In the genomic region with DNA sequence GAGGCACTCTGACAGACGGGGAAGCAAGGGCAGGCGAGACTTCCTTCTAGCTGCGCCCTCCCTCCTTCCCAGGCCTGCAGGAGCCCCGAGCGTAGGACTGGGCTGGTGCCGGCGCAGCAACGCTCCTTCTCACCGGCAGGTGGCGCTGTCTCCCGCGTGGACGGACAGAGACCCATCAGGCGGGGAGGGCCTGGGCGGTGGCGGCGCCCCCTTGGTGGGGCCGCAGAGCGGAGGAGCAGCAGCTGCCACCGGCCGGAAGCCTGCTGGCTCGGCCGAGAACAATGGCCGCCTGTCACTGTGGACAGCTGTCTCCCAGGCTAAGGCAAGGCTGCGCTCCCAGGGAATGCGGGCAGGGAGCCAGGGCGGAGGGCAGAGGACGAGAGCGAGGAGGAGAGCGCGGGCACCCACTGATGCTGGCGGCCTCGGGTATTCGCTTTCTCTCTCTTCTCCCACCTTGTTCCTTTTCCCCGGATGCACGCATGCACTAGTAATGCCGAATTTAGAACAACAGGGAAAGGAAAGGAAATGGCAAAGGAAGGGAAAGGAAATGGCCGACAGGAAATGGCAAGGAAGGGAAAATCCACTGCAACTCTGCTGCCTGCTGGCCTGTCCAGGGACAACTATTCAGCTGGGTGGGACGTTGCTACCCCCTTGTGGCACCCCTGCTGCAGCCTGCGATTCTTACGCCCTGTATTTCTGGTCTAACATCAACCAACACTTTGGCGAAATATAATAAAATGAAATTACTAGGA, we compare ENCODE assay signal across 1 cellular context.
TF ChIP-seq lines count a peak whose summit lies in the region.

No MANE protein-coding gene starts in this region.

TF ChIP-seq in SK-N-SH, 30 proteins besides CTCF, POLR2A, EP300 and RAD21 (continued from another document):
- TF ChIP-seq GATA2 (CRISPR knock-in tag; IDR thresholded peaks at IDR 0.05) = 0 out of 2 replicates have a peak, but pooled peaks have one; percentile 19
- TF ChIP-seq, protein P1, sequence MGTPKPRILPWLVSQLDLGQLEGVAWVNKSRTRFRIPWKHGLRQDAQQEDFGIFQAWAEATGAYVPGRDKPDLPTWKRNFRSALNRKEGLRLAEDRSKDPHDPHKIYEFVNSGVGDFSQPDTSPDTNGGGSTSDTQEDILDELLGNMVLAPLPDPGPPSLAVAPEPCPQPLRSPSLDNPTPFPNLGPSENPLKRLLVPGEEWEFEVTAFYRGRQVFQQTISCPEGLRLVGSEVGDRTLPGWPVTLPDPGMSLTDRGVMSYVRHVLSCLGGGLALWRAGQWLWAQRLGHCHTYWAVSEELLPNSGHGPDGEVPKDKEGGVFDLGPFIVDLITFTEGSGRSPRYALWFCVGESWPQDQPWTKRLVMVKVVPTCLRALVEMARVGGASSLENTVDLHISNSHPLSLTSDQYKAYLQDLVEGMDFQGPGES (IDR thresholded peaks at IDR 0.05; ENCODE audit: low read depth, low read length) = no peak
- TF ChIP-seq FOXM1 (IDR thresholded peaks at IDR 0.05; ENCODE audit: low read depth) = no peak
- TF ChIP-seq TAF1 (IDR thresholded peaks at IDR 0.05; ENCODE audit: borderline replicate concordance, low read depth, low read length) = no peak
- TF ChIP-seq, protein P2, sequence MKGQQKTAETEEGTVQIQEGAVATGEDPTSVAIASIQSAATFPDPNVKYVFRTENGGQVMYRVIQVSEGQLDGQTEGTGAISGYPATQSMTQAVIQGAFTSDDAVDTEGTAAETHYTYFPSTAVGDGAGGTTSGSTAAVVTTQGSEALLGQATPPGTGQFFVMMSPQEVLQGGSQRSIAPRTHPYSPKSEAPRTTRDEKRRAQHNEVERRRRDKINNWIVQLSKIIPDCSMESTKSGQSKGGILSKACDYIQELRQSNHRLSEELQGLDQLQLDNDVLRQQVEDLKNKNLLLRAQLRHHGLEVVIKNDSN (IDR thresholded peaks at IDR 0.05; ENCODE audit: borderline replicate concordance, low read depth) = no peak
- TF ChIP-seq NRF1 (IDR thresholded peaks at IDR 0.05; ENCODE audit: low read depth, low read length) = no peak
- peak; percentile 62 for TF ChIP-seq POLR2AphosphoS5 (IDR thresholded peaks at IDR 0.05; ENCODE audit: low read depth, low read length)
- peak; percentile 49; the same call in 1 of the 2 replicates for TF ChIP-seq GABPA (IDR thresholded peaks at IDR 0.05; ENCODE audit: low read depth)
- no peak for TF ChIP-seq TEAD4 (IDR thresholded peaks at IDR 0.05; ENCODE audit: borderline replicate concordance, insufficient read depth)
- TF ChIP-seq, protein P3, sequence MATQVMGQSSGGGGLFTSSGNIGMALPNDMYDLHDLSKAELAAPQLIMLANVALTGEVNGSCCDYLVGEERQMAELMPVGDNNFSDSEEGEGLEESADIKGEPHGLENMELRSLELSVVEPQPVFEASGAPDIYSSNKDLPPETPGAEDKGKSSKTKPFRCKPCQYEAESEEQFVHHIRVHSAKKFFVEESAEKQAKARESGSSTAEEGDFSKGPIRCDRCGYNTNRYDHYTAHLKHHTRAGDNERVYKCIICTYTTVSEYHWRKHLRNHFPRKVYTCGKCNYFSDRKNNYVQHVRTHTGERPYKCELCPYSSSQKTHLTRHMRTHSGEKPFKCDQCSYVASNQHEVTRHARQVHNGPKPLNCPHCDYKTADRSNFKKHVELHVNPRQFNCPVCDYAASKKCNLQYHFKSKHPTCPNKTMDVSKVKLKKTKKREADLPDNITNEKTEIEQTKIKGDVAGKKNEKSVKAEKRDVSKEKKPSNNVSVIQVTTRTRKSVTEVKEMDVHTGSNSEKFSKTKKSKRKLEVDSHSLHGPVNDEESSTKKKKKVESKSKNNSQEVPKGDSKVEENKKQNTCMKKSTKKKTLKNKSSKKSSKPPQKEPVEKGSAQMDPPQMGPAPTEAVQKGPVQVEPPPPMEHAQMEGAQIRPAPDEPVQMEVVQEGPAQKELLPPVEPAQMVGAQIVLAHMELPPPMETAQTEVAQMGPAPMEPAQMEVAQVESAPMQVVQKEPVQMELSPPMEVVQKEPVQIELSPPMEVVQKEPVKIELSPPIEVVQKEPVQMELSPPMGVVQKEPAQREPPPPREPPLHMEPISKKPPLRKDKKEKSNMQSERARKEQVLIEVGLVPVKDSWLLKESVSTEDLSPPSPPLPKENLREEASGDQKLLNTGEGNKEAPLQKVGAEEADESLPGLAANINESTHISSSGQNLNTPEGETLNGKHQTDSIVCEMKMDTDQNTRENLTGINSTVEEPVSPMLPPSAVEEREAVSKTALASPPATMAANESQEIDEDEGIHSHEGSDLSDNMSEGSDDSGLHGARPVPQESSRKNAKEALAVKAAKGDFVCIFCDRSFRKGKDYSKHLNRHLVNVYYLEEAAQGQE (IDR thresholded peaks at IDR 0.05; ENCODE audit: low read depth, low read length) = 0 out of 2 replicates have a peak, but pooled peaks have one; percentile 7
- no peak for TF ChIP-seq EZH2phosphoT487 (IDR thresholded peaks at IDR 0.05; ENCODE audit: borderline replicate concordance, low read depth)
